Comparison of ENCODE assay signal across 16 cellular contexts in the genomic region with DNA sequence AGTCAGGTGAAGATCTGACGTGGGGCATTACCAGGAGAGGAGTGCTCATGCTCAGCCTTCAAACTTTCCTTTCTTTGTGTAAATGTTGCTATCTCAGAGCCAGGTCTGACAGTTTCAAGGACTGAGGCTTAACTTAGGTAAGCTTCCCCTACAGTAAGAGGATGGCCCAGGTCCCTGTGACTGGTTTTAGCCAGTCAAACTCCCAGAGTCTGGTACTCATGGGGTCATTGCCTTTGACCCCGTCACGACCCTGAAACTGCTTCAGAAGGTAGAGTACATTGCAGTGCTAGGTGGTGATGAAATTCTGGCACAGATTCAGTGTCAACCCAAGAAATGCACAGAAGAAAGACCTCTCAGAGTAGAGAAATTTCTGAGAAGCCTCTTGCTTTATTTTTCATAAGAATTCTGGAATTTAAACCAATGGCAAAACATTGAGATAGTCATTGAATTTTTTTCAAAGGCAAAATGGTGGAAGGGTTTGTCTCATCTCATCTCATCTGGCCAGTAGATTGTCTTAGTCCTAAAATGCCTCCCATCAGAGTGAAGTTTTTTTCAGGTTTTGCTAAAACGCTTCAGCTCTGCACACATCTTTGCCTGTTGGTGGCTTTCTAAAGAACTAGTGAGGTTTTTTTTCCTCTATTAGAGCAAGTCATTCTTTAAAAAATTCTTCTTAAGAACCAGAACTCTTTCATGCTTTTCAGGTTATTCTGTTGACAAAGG. TPM values are rescaled to one million over a fixed set of nuclear protein-coding genes. Genes with fewer than 3 reads are reported as not detected.
A peak's percentile ranks its signal among the peaks of the same experiment; 100 is the strongest.
DNase-seq lines count a peak whose midpoint lies in the region; ATAC-seq and TF ChIP-seq lines count a peak whose summit lies in the region.
"Had no signal": no experiment of that assay in that cellular context is flagged by ENCODE, and none has a peak within 500 bp of the region (broad histone marks: within the 10 kb centered on the region; RNA-seq: fewer than 3 reads in every experiment).

No MANE protein-coding gene starts in this region.

- H3K9ac ChIP-seq in IMR-90 (ENCODE audit: low read depth, low read length) (no peak overlapping the region), neural progenitor cell (no peak overlapping the region)

- DNase-seq in IMR-90 (no peak), choroid plexus epithelial cell (ENCODE audit: low read depth) (peak; percentile 90), neural progenitor cell (ENCODE audit: low spot score) (no peak), natural killer cell (no peak)
- DNase-seq in activated T-helper 2 cell treated with anti-CD3 and anti-CD28 coated beads, Interferon-gamma antibody, Interleukin-2, Interleukin-4, amounts not matched to agents 10 μg/mL and 5 μg/mL and 100 μg/mL, durations not matched to agents 14 hours and 24 hours and 36 hours (ENCODE audit: low spot score), result no peak
- DNase-seq: activated naive CD8-positive, alpha-beta T cell treated with anti-CD3 and anti-CD28 coated beads for 36 hours; H9; hippocampal formation; SJCRH30; stimulated activated CD4-positive, alpha-beta T cell treated with anti-CD3 and anti-CD28 coated beads, Interleukin-4, amount 100 ng/mL, for 24 hours had no signal

- peak overlapping the region; percentile 72 for H3K4ac ChIP-seq in IMR-90 (ENCODE audit: low read depth, low read length)

- H3K27me3 ChIP-seq in IMR-90 (ENCODE audit: control insufficient read depth, insufficient read depth, low read length) (no peaks in the 10 kb centered on the region), neural progenitor cell (no peaks in the 10 kb centered on the region)
- H3K27me3 ChIP-seq: SJCRH30 had no signal

- no peaks in the 10 kb centered on the region for H3K79me2 ChIP-seq in neural progenitor cell (ENCODE audit: low read depth)

- POLR2A ChIA-PET in IMR-90 (lab: Charles Lee; ENCODE audit: unreplicated experiment), result no interaction called here

- no TSS peak for BruUV-seq in IMR-90 (replicated peaks; lab: Mats Ljungman, UMichigan)

- H2BK20ac ChIP-seq in IMR-90 (ENCODE audit: low read depth, low read length), result 0 out of 2 replicates have a peak overlapping the region, but pooled peaks have one; percentile 14

- H3K36me3 ChIP-seq in IMR-90 (ENCODE audit: control insufficient read depth, insufficient read depth, low read length), result peaks cover 20% of the 10 kb centered on the region
- H3K36me3 ChIP-seq in neural progenitor cell, result no peaks in the 10 kb centered on the region

- TF ChIP-seq CTCF in IMR-90 (conservative IDR thresholded peaks at IDR 0.05; ENCODE audit: low read depth, low read length), result no peak
- no peak for TF ChIP-seq CTCF in choroid plexus epithelial cell (conservative IDR thresholded peaks at IDR 0.05; ENCODE audit: low read depth, low read length)
- no peak for TF ChIP-seq CTCF in neural progenitor cell (IDR thresholded peaks at IDR 0.05)
- TF ChIP-seq CTCF in natural killer cell (IDR thresholded peaks at IDR 0.05), result no peak

- peak overlapping the region; percentile 66; the same call in 1 of the 2 replicates for H2AK5ac ChIP-seq in IMR-90 (ENCODE audit: low read depth, low read length)

- peaks cover 4% of the 10 kb centered on the region; the same call in 1 of the 2 replicates for H3K9me1 ChIP-seq in IMR-90 (ENCODE audit: insufficient read depth, low read length)

- peaks cover 10% of the 10 kb centered on the region for H3K36me3 Mint-ChIP-seq in neural progenitor cell
- H3K36me3 Mint-ChIP-seq in natural killer cell, result no peaks in the 10 kb centered on the region
- no peaks in the 10 kb centered on the region for H3K36me3 Mint-ChIP-seq in activated T-helper 2 cell treated with anti-CD3 and anti-CD28 coated beads, Interferon-gamma antibody, Interleukin-2, Interleukin-4, amounts not matched to agents 10 μg/mL and 5 μg/mL and 100 μg/mL, durations not matched to agents 14 hours and 24 hours and 36 hours (ENCODE audit: low read depth)
- H3K36me3 Mint-ChIP-seq: activated naive CD8-positive, alpha-beta T cell treated with anti-CD3 and anti-CD28 coated beads for 36 hours; natural killer cell treated with Interleukin-12 subunit alpha and Interleukin-12 subunit beta and Interleukin-15 and Interleukin-18, amount 100 ng/mL, for 72 hours had no signal

- peak overlapping the region; percentile 81 for H3K18ac ChIP-seq in IMR-90 (ENCODE audit: low read depth, low read length)

- H3K27me3 Mint-ChIP-seq in neural progenitor cell (ENCODE audit: insufficient read depth, low read depth) (peaks cover 2% of the 10 kb centered on the region), natural killer cell (ENCODE audit: low read depth in 2 of 2) (peaks cover 7 to 20% of the 10 kb centered on the region in 2 donors)
- H3K27me3 Mint-ChIP-seq in activated T-helper 2 cell treated with anti-CD3 and anti-CD28 coated beads, Interferon-gamma antibody, Interleukin-2, Interleukin-4, amounts not matched to agents 10 μg/mL and 5 μg/mL and 100 μg/mL, durations not matched to agents 14 hours and 24 hours and 36 hours (ENCODE audit: low read depth), result peaks cover 3% of the 10 kb centered on the region
- H3K27me3 Mint-ChIP-seq: activated naive CD8-positive, alpha-beta T cell treated with anti-CD3 and anti-CD28 coated beads for 36 hours had no signal

- H3K56ac ChIP-seq in IMR-90 (ENCODE audit: extremely low read depth, insufficient read depth, low read length), result no peak overlapping the region

- no peak for TF ChIP-seq POLR2A in IMR-90 (IDR thresholded peaks at IDR 0.05; ENCODE audit: low read depth, low read length)

- peak overlapping the region; percentile 80 for H4K5ac ChIP-seq in IMR-90 (ENCODE audit: low read depth, low read length)

- in situ Hi-C loops in IMR-90 (cut with MboI; ENCODE audit: low sequenced_read_pairs), result no loop called here

- H4K20me1 ChIP-seq in IMR-90 (ENCODE audit: insufficient read depth, low read length) (no peaks in the 10 kb centered on the region), neural progenitor cell (ENCODE audit: low read depth) (no peaks in the 10 kb centered on the region)

- H3K4me3 Mint-ChIP-seq in neural progenitor cell (no peak overlapping the region), natural killer cell (no peak overlapping the region)
- H3K4me3 Mint-ChIP-seq in activated T-helper 2 cell treated with anti-CD3 and anti-CD28 coated beads, Interferon-gamma antibody, Interleukin-2, Interleukin-4, amounts not matched to agents 10 μg/mL and 5 μg/mL and 100 μg/mL, durations not matched to agents 14 hours and 24 hours and 36 hours (ENCODE audit: low read depth), result no peak overlapping the region
- H3K4me3 Mint-ChIP-seq: activated naive CD8-positive, alpha-beta T cell treated with anti-CD3 and anti-CD28 coated beads for 36 hours; CD14-positive monocyte; H9; natural killer cell treated with Interleukin-12 subunit alpha and Interleukin-12 subunit beta and Interleukin-15 and Interleukin-18, amount 100 ng/mL, for 72 hours had no signal

- H2BK15ac ChIP-seq in IMR-90 (ENCODE audit: low read depth, low read length), result peak overlapping the region; percentile 50; the same call in 2 of the 3 replicates

- peaks cover 43 to 69% of the 10 kb centered on the region in 2 experiments for H3K79me1 ChIP-seq in IMR-90 (ENCODE audit: low read depth in 1 of 2, low read length in 2 of 2)

- no peak overlapping the region for H3K4me2 ChIP-seq in IMR-90 (ENCODE audit: low read depth, low read length)
- H3K4me2 ChIP-seq in neural progenitor cell, result no peak overlapping the region

- intact Hi-C loops in IMR-90 (cut with micrococcal nuclease), result no loop called here
- intact Hi-C loops in natural killer cell (cut with micrococcal nuclease), result no loop called here
- intact Hi-C loops in activated T-helper 2 cell treated with anti-CD3 and anti-CD28 coated beads, Interferon-gamma antibody, Interleukin-2, Interleukin-4, amounts not matched to agents 10 μg/mL and 5 μg/mL and 100 μg/mL, durations not matched to agents 14 hours and 24 hours and 36 hours (cut with micrococcal nuclease), result no loop called here

- H3K23ac ChIP-seq in IMR-90 (ENCODE audit: low read depth, low read length), result peak overlapping the region; percentile 71

- ATAC-seq in GM18517 (IDR thresholded peaks at IDR 0.05; ENCODE audit: unreplicated experiment) (peak; percentile 42), IMR-90 (ENCODE audit: low read depth) (no peak), GM19328 (IDR thresholded peaks at IDR 0.05; ENCODE audit: unreplicated experiment) (no peak), GM19452 (IDR thresholded peaks at IDR 0.05; ENCODE audit: unreplicated experiment) (no peak), natural killer cell (no peak)
- ATAC-seq: sciatic nerve had no signal

- H3K4me1 Mint-ChIP-seq in neural progenitor cell (peaks cover 56% of the 10 kb centered on the region), natural killer cell (peaks cover 4 to 5% of the 10 kb centered on the region in 2 donors)
- peaks cover 20% of the 10 kb centered on the region for H3K4me1 Mint-ChIP-seq in activated T-helper 2 cell treated with anti-CD3 and anti-CD28 coated beads, Interferon-gamma antibody, Interleukin-2, Interleukin-4, amounts not matched to agents 10 μg/mL and 5 μg/mL and 100 μg/mL, durations not matched to agents 14 hours and 24 hours and 36 hours (ENCODE audit: low read depth)
- H3K4me1 Mint-ChIP-seq: CD14-positive monocyte had no signal

- H2AK9ac ChIP-seq in IMR-90 (replicated peaks; ENCODE audit: low read depth, low read length, poor library complexity), result no peak overlapping the region

- H3K9me3 ChIP-seq in IMR-90 (ENCODE audit: control insufficient read depth, insufficient read depth, low read length) (peaks cover 5% of the 10 kb centered on the region; the same call in 1 of the 2 replicates), neural progenitor cell (ENCODE audit: low read depth) (no peaks in the 10 kb centered on the region)
- H3K9me3 ChIP-seq: SJCRH30 had no signal

- peak overlapping the region; percentile 70 for H2BK5ac ChIP-seq in IMR-90 (ENCODE audit: low read depth, low read length, poor library complexity, severe bottlenecking)

- CTCF ChIA-PET in IMR-90 (lab: Yijun Ruan, JAX), result no interaction called here

- WGBS in IMR-90 (ENCODE audit: extremely low coverage in 2 of 2, insufficient read length in 1 of 2), 2 experiments, result 90% methylated on average over 2 of the region's 4 CpGs; no CpG with 5 or more reads in 1 of the 2 experiments

- H3K9me3 Mint-ChIP-seq in neural progenitor cell (peaks cover 4% of the 10 kb centered on the region), natural killer cell (no peaks in the 10 kb centered on the region)
- H3K9me3 Mint-ChIP-seq in activated T-helper 2 cell treated with anti-CD3 and anti-CD28 coated beads, Interferon-gamma antibody, Interleukin-2, Interleukin-4, amounts not matched to agents 10 μg/mL and 5 μg/mL and 100 μg/mL, durations not matched to agents 14 hours and 24 hours and 36 hours, result peaks cover 4% of the 10 kb centered on the region
- H3K9me3 Mint-ChIP-seq: natural killer cell treated with Interleukin-12 subunit alpha and Interleukin-12 subunit beta and Interleukin-15 and Interleukin-18, amount 100 ng/mL, for 72 hours had no signal

- peaks cover 17% of the 10 kb centered on the region for H3K4me1 ChIP-seq in IMR-90 (ENCODE audit: control insufficient read depth, insufficient read depth, low read length)
- peaks cover 40% of the 10 kb centered on the region for H3K4me1 ChIP-seq in neural progenitor cell

- TF ChIP-seq RAD21 in IMR-90 (IDR thresholded peaks at IDR 0.05; ENCODE audit: low read length), result no peak

- peak overlapping the region; percentile 73 for H3K14ac ChIP-seq in IMR-90 (replicated peaks; ENCODE audit: low read depth, low read length)

- peak overlapping the region; percentile 63; the same call in 1 of the 2 replicates for H2BK120ac ChIP-seq in IMR-90 (ENCODE audit: low read depth, low read length)

- H2AFZ ChIP-seq in IMR-90 (replicated peaks; ENCODE audit: low read length, poor library complexity), result no peak overlapping the region
- no peak overlapping the region for H2AFZ ChIP-seq in neural progenitor cell (replicated peaks)

- peak overlapping the region; percentile 58 to 64; a peak in 3 of 4 replicates for H4K8ac ChIP-seq in IMR-90 (ENCODE audit: low read depth in 2 of 2, low read length in 2 of 2)

- H3K4me3 ChIP-seq in IMR-90 (ENCODE audit: insufficient read depth, low read depth, low read length), result no peak overlapping the region
- H3K4me3 ChIP-seq in choroid plexus epithelial cell (ENCODE audit: low read depth, low read length), result no peak overlapping the region
- no peak overlapping the region for H3K4me3 ChIP-seq in neural progenitor cell
- H3K4me3 ChIP-seq: SJCRH30 had no signal

- H3F3A ChIP-seq in neural progenitor cell (ENCODE audit: low read depth), result peaks cover 30% of the 10 kb centered on the region

- dilution Hi-C loops in IMR-90 (cut with HindIII; ENCODE audit: low sequenced_read_pairs, unreplicated experiment), result no loop called here

- H3K27ac Mint-ChIP-seq in neural progenitor cell (peak overlapping the region; percentile 48), natural killer cell (no peak overlapping the region)
- no peak overlapping the region for H3K27ac Mint-ChIP-seq in activated T-helper 2 cell treated with anti-CD3 and anti-CD28 coated beads, Interferon-gamma antibody, Interleukin-2, Interleukin-4, amounts not matched to agents 10 μg/mL and 5 μg/mL and 100 μg/mL, durations not matched to agents 14 hours and 24 hours and 36 hours
- H3K27ac Mint-ChIP-seq: activated naive CD8-positive, alpha-beta T cell treated with anti-CD3 and anti-CD28 coated beads for 36 hours; CD14-positive monocyte; H9; natural killer cell treated with Interleukin-12 subunit alpha and Interleukin-12 subunit beta and Interleukin-15 and Interleukin-18, amount 100 ng/mL, for 72 hours had no signal

- peak overlapping the region; percentile 65 for H4K91ac ChIP-seq in IMR-90 (ENCODE audit: insufficient read depth, low read depth, low read length)

- H3K27ac ChIP-seq in IMR-90 (ENCODE audit: insufficient read depth, low read length) (peak overlapping the region; percentile 46; the same call in 1 of the 2 replicates), neural progenitor cell (no peak overlapping the region)
- H3K27ac ChIP-seq: SJCRH30 had no signal

RNA-seq across cellular contexts. Expression of a gene that starts 23.2 kb away (rescaled TPM):
- total RNA-seq in IMR-90 (2012; rRNA removed) (230 and 274 TPM in 2 replicates), neural progenitor cell (ENCODE audit: low replicate concordance) (16.9 and 24.5 TPM in 2 replicates), natural killer cell (10 to 100 TPM; 40.3 to 68.3 (median 56.7) TPM)
- 44.9 and 45.1 TPM in 2 replicates for polyA plus RNA-seq in IMR-90 (2012; rRNA removed)
- 15.3 and 16.3 TPM in 2 replicates for polyA plus RNA-seq in IMR-90 (2012; cell fraction: cytosol; rRNA removed)
- polyA plus RNA-seq in IMR-90 (2012; cell fraction: nucleus; rRNA removed; ENCODE audit: low replicate concordance), result 12.9 and 53.4 TPM in 2 replicates
- total RNA-seq in activated T-helper 2 cell treated with anti-CD3 and anti-CD28 coated beads, Interferon-gamma antibody, Interleukin-2, Interleukin-4, amounts not matched to agents 10 μg/mL and 5 μg/mL and 100 μg/mL, durations not matched to agents 14 hours and 24 hours and 36 hours, result 25.4 and 27.2 TPM in 2 replicates
